28 cellular contexts compared by ENCODE assay signal in the genomic region with DNA sequence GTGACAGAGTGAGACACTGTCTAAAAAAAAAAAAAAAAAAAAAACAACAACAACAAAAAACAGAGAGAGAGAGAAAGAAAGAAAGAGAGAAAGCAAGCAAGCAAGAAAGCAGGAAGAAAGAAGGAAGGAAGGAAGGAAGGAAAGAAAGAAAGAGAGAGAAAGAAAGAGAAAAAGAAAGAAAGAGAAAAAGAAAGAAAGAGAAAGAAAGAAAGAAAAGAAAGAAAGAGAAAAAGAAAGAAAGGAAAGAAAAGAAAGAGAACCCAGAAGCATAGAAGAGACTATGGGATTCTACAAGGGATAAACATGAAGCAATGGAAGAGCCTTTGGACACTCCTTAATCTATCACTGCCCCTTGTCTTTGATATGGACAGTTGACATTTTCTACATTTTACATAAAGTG.
"Had no signal": no experiment of that assay in that cellular context is flagged by ENCODE, and none has a peak within 500 bp of the region (broad histone marks: within the 10 kb centered on the region; RNA-seq: fewer than 3 reads in every experiment).

No MANE protein-coding gene starts in this region.

- H3K4me3 Mint-ChIP-seq: stimulated activated effector memory CD8-positive, alpha-beta T cell treated with anti-CD3 and anti-CD28 coated beads, Interleukin-12 subunit alpha, Interleukin-12 subunit beta, amount 100 ng/mL, for 72 hours; stimulated activated memory B cell treated with anti-CD40 and anti-IgM and Interleukin-4, amounts not matched to agents 10 μg/mL and 1 μg/mL and 100 μg/mL, for 72 hours; stimulated activated naive B cell treated with anti-CD40 and anti-IgM and Interleukin-4, amounts not matched to agents 10 μg/mL and 1 μg/mL and 100 μg/mL, for 72 hours; stimulated activated naive CD8-positive, alpha-beta T cell treated with anti-CD3 and anti-CD28 coated beads, Interleukin-15, amount 100 ng/mL, for 72 hours; stimulated activated naive CD8-positive, alpha-beta T cell treated with anti-CD3 and anti-CD28 coated beads, Interleukin-15, Interleukin-2, amounts not matched to agents 100 ng/mL and 50 ng/mL, for 24 hours; type B pancreatic cell had no signal

- ATAC-seq: stimulated activated effector memory CD8-positive, alpha-beta T cell treated with anti-CD3 and anti-CD28 coated beads, Interleukin-12 subunit alpha, Interleukin-12 subunit beta, amount 100 ng/mL, for 72 hours; stimulated activated memory B cell treated with anti-CD40 and anti-IgM and Interleukin-4, amounts not matched to agents 10 μg/mL and 1 μg/mL and 100 μg/mL, for 72 hours; stimulated activated naive B cell treated with anti-CD40 and anti-IgM and Interleukin-4, amounts not matched to agents 10 μg/mL and 1 μg/mL and 100 μg/mL, for 72 hours; stimulated activated naive CD8-positive, alpha-beta T cell treated with anti-CD3 and anti-CD28 coated beads, Interleukin-15, amount 100 ng/mL, for 72 hours; stimulated activated naive CD8-positive, alpha-beta T cell treated with anti-CD3 and anti-CD28 coated beads, Interleukin-15, Interleukin-2, amounts not matched to agents 100 U/mL and 50 U/mL, for 24 hours; upper lobe of right lung had no signal

- H3K36me3 ChIP-seq: stomach, suprapubic skin, thoracic aorta, thyroid gland, tibial artery, tibial nerve, transverse colon, upper lobe of left lung, upper lobe of right lung, uterus, vagina had no signal

- H3K9me3 ChIP-seq: stomach, suprapubic skin, testis, thoracic aorta, thyroid gland, tibial artery, tibial nerve, transverse colon, upper lobe of left lung, upper lobe of right lung, uterus, vagina had no signal

- H3K27me3 Mint-ChIP-seq: stimulated activated naive B cell treated with anti-CD40 and anti-IgM and Interleukin-4, amounts not matched to agents 10 μg/mL and 1 μg/mL and 100 μg/mL, for 72 hours; type B pancreatic cell had no signal

- H3K27ac ChIP-seq: stomach, suprapubic skin, testis, thoracic aorta, thyroid gland, tibial artery, tibial nerve, transverse colon, upper lobe of left lung, upper lobe of right lung, uterus, vagina had no signal

- FAIRE-seq: urothelium cell line had no signal

- H3K36me3 Mint-ChIP-seq: stimulated activated effector memory CD8-positive, alpha-beta T cell treated with anti-CD3 and anti-CD28 coated beads, Interleukin-12 subunit alpha, Interleukin-12 subunit beta, amount 100 ng/mL, for 72 hours; stimulated activated memory B cell treated with anti-CD40 and anti-IgM and Interleukin-4, amounts not matched to agents 10 μg/mL and 1 μg/mL and 100 μg/mL, for 72 hours; stimulated activated naive B cell treated with anti-CD40 and anti-IgM and Interleukin-4, amounts not matched to agents 10 μg/mL and 1 μg/mL and 100 μg/mL, for 72 hours; type B pancreatic cell had no signal

- H3K4me3 ChIP-seq: stomach, suprapubic skin, testis, thoracic aorta, thyroid gland, tibial artery, tibial nerve, transverse colon, upper lobe of left lung, upper lobe of right lung, uterus, vagina had no signal

- H3K4me1 Mint-ChIP-seq: stimulated activated memory B cell treated with anti-CD40 and anti-IgM and Interleukin-4, amounts not matched to agents 10 μg/mL and 1 μg/mL and 100 μg/mL, for 72 hours; stimulated activated naive B cell treated with anti-CD40 and anti-IgM and Interleukin-4, amounts not matched to agents 10 μg/mL and 1 μg/mL and 100 μg/mL, for 72 hours; stimulated activated naive CD8-positive, alpha-beta T cell treated with anti-CD3 and anti-CD28 coated beads, Interleukin-15, amount 100 ng/mL, for 72 hours had no signal

- H3K27ac Mint-ChIP-seq: stimulated activated effector memory CD8-positive, alpha-beta T cell treated with anti-CD3 and anti-CD28 coated beads, Interleukin-12 subunit alpha, Interleukin-12 subunit beta, amount 100 ng/mL, for 72 hours; stimulated activated memory B cell treated with anti-CD40 and anti-IgM and Interleukin-4, amounts not matched to agents 10 μg/mL and 1 μg/mL and 100 μg/mL, for 72 hours; stimulated activated naive B cell treated with anti-CD40 and anti-IgM and Interleukin-4, amounts not matched to agents 10 μg/mL and 1 μg/mL and 100 μg/mL, for 72 hours; stimulated activated naive CD8-positive, alpha-beta T cell treated with anti-CD3 and anti-CD28 coated beads, Interleukin-15, amount 100 ng/mL, for 72 hours; stimulated activated naive CD8-positive, alpha-beta T cell treated with anti-CD3 and anti-CD28 coated beads, Interleukin-15, Interleukin-2, amounts not matched to agents 100 ng/mL and 50 ng/mL, for 24 hours; type B pancreatic cell had no signal

- H3K4me1 ChIP-seq: stomach, suprapubic skin, testis, thyroid gland, tibial artery, tibial nerve, upper lobe of left lung, upper lobe of right lung, uterus, vagina had no signal

- H3K27me3 ChIP-seq: stomach, suprapubic skin, testis, thyroid gland, tibial artery, tibial nerve, transverse colon, upper lobe of left lung, upper lobe of right lung, uterus, vagina had no signal

- H3K9me3 Mint-ChIP-seq: stimulated activated effector memory CD8-positive, alpha-beta T cell treated with anti-CD3 and anti-CD28 coated beads, Interleukin-12 subunit alpha, Interleukin-12 subunit beta, amount 100 ng/mL, for 72 hours; stimulated activated memory B cell treated with anti-CD40 and anti-IgM and Interleukin-4, amounts not matched to agents 10 μg/mL and 1 μg/mL and 100 μg/mL, for 72 hours; stimulated activated naive B cell treated with anti-CD40 and anti-IgM and Interleukin-4, amounts not matched to agents 10 μg/mL and 1 μg/mL and 100 μg/mL, for 72 hours; stimulated activated naive CD8-positive, alpha-beta T cell treated with anti-CD3 and anti-CD28 coated beads, Interleukin-15, amount 100 ng/mL, for 72 hours; stimulated activated naive CD8-positive, alpha-beta T cell treated with anti-CD3 and anti-CD28 coated beads, Interleukin-15, Interleukin-2, amounts not matched to agents 100 ng/mL and 50 ng/mL, for 24 hours; type B pancreatic cell had no signal

- DNase-seq: stimulated activated CD4-positive, alpha-beta T cell treated with anti-CD3 and anti-CD28 coated beads, Interleukin-2, amount 100 ng/mL, for 48 hours; stimulated activated CD4-positive, alpha-beta T cell treated with anti-CD3 and anti-CD28 coated beads, Interleukin-4, amount 100 ng/mL, for 1 hour; stimulated activated CD4-positive, alpha-beta T cell treated with anti-CD3 and anti-CD28 coated beads, Interleukin-4, amount 100 ng/mL, for 24 hours; stimulated activated CD4-positive, alpha-beta T cell treated with anti-CD3 and anti-CD28 coated beads, Interleukin-4, amount 100 ng/mL, for 4 hours; stimulated activated CD8-positive, alpha-beta memory T cell treated with anti-CD3 and anti-CD28 coated beads, Interleukin-4, amount 100 ng/mL, for 48 hours; stimulated activated naive B cell treated with anti-CD40 and anti-IgM and Interleukin-4, amounts not matched to agents 10 μg/mL and 1 μg/mL and 100 μg/mL, for 72 hours; stimulated activated naive CD4-positive, alpha-beta T cell; stimulated activated naive CD4-positive, alpha-beta T cell treated with Interleukin-2 at 50 U/mL for 16 hours; stimulated activated naive CD8-positive, alpha-beta T cell treated with anti-CD3 and anti-CD28 coated beads, Interleukin-15, amount 100 ng/mL, for 72 hours; stimulated activated naive CD8-positive, alpha-beta T cell treated with anti-CD3 and anti-CD28 coated beads, Interleukin-15, Interleukin-2, amounts not matched to agents 100 U/mL and 50 U/mL, for 24 hours; stomach; substantia nigra; testis; thyroid gland; tibial artery; transverse colon; upper lobe of left lung; upper lobe of right lung; uterus had no signal
